In genomic region chr2:195049372-195050031, GRCh38 we compare ENCODE assay signal across 11 cellular contexts.
DNase-seq lines count a peak whose midpoint lies in the region; ATAC-seq, FAIRE-seq and TF ChIP-seq lines count a peak whose summit lies in the region.
"Had no signal": no experiment of that assay in that cellular context is flagged by ENCODE, and none has a peak within 500 bp of the region (broad histone marks: within the 10 kb centered on the region; RNA-seq: fewer than 3 reads in every experiment).

No MANE protein-coding gene starts in this region.

- no peaks in the 10 kb centered on the region for H3K27me3 ChIP-seq in breast epithelium
- H3K27me3 ChIP-seq in naive thymus-derived CD4-positive, alpha-beta T cell (ENCODE audit: control insufficient read depth in 2 of 2, insufficient read depth in 2 of 2, low read length in 2 of 2), result no peaks in the 10 kb centered on the region
- no peaks in the 10 kb centered on the region for H3K27me3 ChIP-seq in CD4-positive, alpha-beta memory T cell (ENCODE audit: insufficient read depth, low read length)
- H3K27me3 ChIP-seq in small intestine (ENCODE audit: control insufficient read depth in 2 of 2, insufficient read depth in 2 of 2, low read length in 2 of 2), result no peaks in the 10 kb centered on the region
- H3K27me3 ChIP-seq: SJCRH30 had no signal

- no peak for TF ChIP-seq POLR2A in breast epithelium (IDR thresholded peaks at IDR 0.05)

- DNase-seq in MCF 10A (ENCODE audit: unreplicated experiment), result peak; percentile 55
- no peak for DNase-seq in breast epithelium (ENCODE audit: low spot score in 2 of 2)
- DNase-seq in HT1080 (ENCODE audit: low read depth), result peak; percentile 69
- no peak for DNase-seq in naive thymus-derived CD4-positive, alpha-beta T cell
- DNase-seq in NCI-H2171 (lab: John Stamatoyannopoulos, UW), result no peak
- DNase-seq in CD4-positive, alpha-beta memory T cell, result no peak
- DNase-seq in small intestine, result no peak
- DNase-seq: head of caudate nucleus, NCI-H1694 treated with DMSO at 0.1 percent for 48 hours, SJCRH30 had no signal

- POLR2A ChIA-PET in MCF 10A (lab: Yijun Ruan, JAX), result interaction anchor here (0.7 kb wide), 1 partner anchor 860 kb away, joined by 3 read pairs; no protein-coding TSS in a partner anchor
- POLR2A ChIA-PET in naive thymus-derived CD4-positive, alpha-beta T cell (lab: Charles Lee), result no interaction called here
- POLR2A ChIA-PET in CD4-positive, alpha-beta memory T cell (lab: Charles Lee; ENCODE audit: partially characterized antibody), result no interaction called here

- H3K27ac ChIP-seq in breast epithelium (no peak overlapping the region), small intestine (ENCODE audit: low read depth in 1 of 2, low read length in 1 of 2) (no peak overlapping the region)
- H3K27ac ChIP-seq in naive thymus-derived CD4-positive, alpha-beta T cell (ENCODE audit: low read depth, low read length), result no peak overlapping the region
- no peak overlapping the region for H3K27ac ChIP-seq in CD4-positive, alpha-beta memory T cell (ENCODE audit: low read depth, low read length)
- H3K27ac ChIP-seq: SJCRH30 had no signal

- peaks cover 16% of the 10 kb centered on the region for H3K4me1 Mint-ChIP-seq in MCF 10A (ENCODE audit: insufficient read depth, unreplicated experiment)
- no peaks in the 10 kb centered on the region for H3K4me1 Mint-ChIP-seq in naive thymus-derived CD4-positive, alpha-beta T cell
- no peaks in the 10 kb centered on the region for H3K4me1 Mint-ChIP-seq in CD4-positive, alpha-beta memory T cell

- H3K9me3 Mint-ChIP-seq in MCF 10A (ENCODE audit: unreplicated experiment), result no peaks in the 10 kb centered on the region
- H3K9me3 Mint-ChIP-seq in naive thymus-derived CD4-positive, alpha-beta T cell, result peaks cover 0 to 6% (median 0%) of the 10 kb centered on the region in 11 donors
- H3K9me3 Mint-ChIP-seq in CD4-positive, alpha-beta memory T cell, result no peaks in the 10 kb centered on the region

- no peak overlapping the region for H3K4me3 ChIP-seq in breast epithelium
- H3K4me3 ChIP-seq in naive thymus-derived CD4-positive, alpha-beta T cell (ENCODE audit: low read length), result no peak overlapping the region
- no peak overlapping the region for H3K4me3 ChIP-seq in CD4-positive, alpha-beta memory T cell (ENCODE audit: low read length in 2 of 2)
- H3K4me3 ChIP-seq in small intestine (ENCODE audit: low read depth in 1 of 2, low read length in 2 of 2), result no peak overlapping the region
- H3K4me3 ChIP-seq: SJCRH30 had no signal

- H3K4me1 ChIP-seq in breast epithelium, result no peaks in the 10 kb centered on the region
- no peaks in the 10 kb centered on the region for H3K4me1 ChIP-seq in naive thymus-derived CD4-positive, alpha-beta T cell (ENCODE audit: control insufficient read depth in 2 of 2, insufficient read depth in 2 of 2, low read length in 2 of 2)
- H3K4me1 ChIP-seq in CD4-positive, alpha-beta memory T cell (ENCODE audit: insufficient read depth, low read length), result no peaks in the 10 kb centered on the region
- no peaks in the 10 kb centered on the region for H3K4me1 ChIP-seq in small intestine (ENCODE audit: control insufficient read depth in 2 of 2, insufficient read depth in 1 of 2, low read depth in 1 of 2, low read length in 1 of 2)
- H3K4me1 ChIP-seq: SJCRH30 had no signal

- H3K4me3 Mint-ChIP-seq in MCF 10A (ENCODE audit: unreplicated experiment), result no peak overlapping the region
- no peak overlapping the region for H3K4me3 Mint-ChIP-seq in naive thymus-derived CD4-positive, alpha-beta T cell
- no peak overlapping the region for H3K4me3 Mint-ChIP-seq in CD4-positive, alpha-beta memory T cell

- CTCF ChIA-PET in MCF 10A (lab: Yijun Ruan, JAX), result no interaction called here
- CTCF ChIA-PET in naive thymus-derived CD4-positive, alpha-beta T cell (lab: Charles Lee), result no interaction called here
- CTCF ChIA-PET in CD4-positive, alpha-beta memory T cell (lab: Charles Lee; ENCODE audit: partially characterized antibody), result no interaction called here

- H3K9me3 ChIP-seq in breast epithelium (no peaks in the 10 kb centered on the region), small intestine (ENCODE audit: control insufficient read depth, low read depth) (no peaks in the 10 kb centered on the region)
- H3K9me3 ChIP-seq in naive thymus-derived CD4-positive, alpha-beta T cell (ENCODE audit: control insufficient read depth in 2 of 3, low read length in 3 of 3), result no peaks in the 10 kb centered on the region
- peaks cover 0 to 3% of the 10 kb centered on the region in 2 donors for H3K9me3 ChIP-seq in CD4-positive, alpha-beta memory T cell (ENCODE audit: control insufficient read depth in 1 of 2, low read length in 2 of 2)
- H3K9me3 ChIP-seq: SJCRH30 had no signal

- H3K36me3 ChIP-seq in breast epithelium (no peaks in the 10 kb centered on the region), small intestine (ENCODE audit: control insufficient read depth in 2 of 2, insufficient read depth in 2 of 2, low read length in 2 of 2) (no peaks in the 10 kb centered on the region)
- no peaks in the 10 kb centered on the region for H3K36me3 ChIP-seq in naive thymus-derived CD4-positive, alpha-beta T cell (ENCODE audit: control insufficient read depth in 2 of 3, insufficient read depth in 3 of 3, low read length in 3 of 3)
- no peaks in the 10 kb centered on the region for H3K36me3 ChIP-seq in CD4-positive, alpha-beta memory T cell (ENCODE audit: insufficient read depth, low read length)
- H3K36me3 ChIP-seq: SJCRH30 had no signal

- no peaks in the 10 kb centered on the region for H3K27me3 Mint-ChIP-seq in MCF 10A (ENCODE audit: insufficient read depth, unreplicated experiment)
- peaks cover 0 to 2% (median 0%) of the 10 kb centered on the region in 5 donors for H3K27me3 Mint-ChIP-seq in naive thymus-derived CD4-positive, alpha-beta T cell
- H3K27me3 Mint-ChIP-seq in CD4-positive, alpha-beta memory T cell, result no peaks in the 10 kb centered on the region

- FAIRE-seq in small intestine (lab: Jason Lieb, UNC), result no peak

- ATAC-seq in HG02870 (IDR thresholded peaks at IDR 0.05; ENCODE audit: unreplicated experiment), result peak; percentile 92
- no peak for ATAC-seq in naive thymus-derived CD4-positive, alpha-beta T cell

- no peak overlapping the region for H3K27ac Mint-ChIP-seq in MCF 10A (ENCODE audit: low read depth, unreplicated experiment)
- no peak overlapping the region for H3K27ac Mint-ChIP-seq in naive thymus-derived CD4-positive, alpha-beta T cell
- H3K27ac Mint-ChIP-seq in CD4-positive, alpha-beta memory T cell, result no peak overlapping the region

- no peaks in the 10 kb centered on the region for H3K36me3 Mint-ChIP-seq in MCF 10A (ENCODE audit: insufficient read depth, unreplicated experiment)
- H3K36me3 Mint-ChIP-seq in naive thymus-derived CD4-positive, alpha-beta T cell, result no peaks in the 10 kb centered on the region
- no peaks in the 10 kb centered on the region for H3K36me3 Mint-ChIP-seq in CD4-positive, alpha-beta memory T cell

- 48 to 81% (median 71%) methylated on average over 1 of the region's 1 CpG for WGBS in small intestine, 3 donors

- BruUV-seq in MCF 10A (replicated peaks; lab: Mats Ljungman, UMichigan), result no TSS peak

- intact Hi-C loops in MCF 10A (cut with micrococcal nuclease), result no loop called here
- intact Hi-C loops in breast epithelium (cut with DNase I; ENCODE audit: low total_unique reads), result no loop called here
- intact Hi-C loops in naive thymus-derived CD4-positive, alpha-beta T cell (cut with micrococcal nuclease), result no loop called here
- intact Hi-C loops in CD4-positive, alpha-beta memory T cell (cut with micrococcal nuclease), result no loop called here

- TF ChIP-seq CTCF in MCF 10A (IDR thresholded peaks at IDR 0.05; ENCODE audit: unreplicated experiment) (no peak), breast epithelium (IDR thresholded peaks at IDR 0.05) (no peak)

Comparison
In these comparisons a context has a peak if more than half of its experiments do, and no peak if none do; other contexts are left out.
1. DNase-seq: peak in MCF 10A (single experiment) and HT1080 (single experiment); none in breast epithelium (0 of 2), naive thymus-derived CD4-positive, alpha-beta T cell (0 of 9), NCI-H2171 (single experiment), CD4-positive, alpha-beta memory T cell (0 of 5) and small intestine (single experiment).